In the genomic region with DNA sequence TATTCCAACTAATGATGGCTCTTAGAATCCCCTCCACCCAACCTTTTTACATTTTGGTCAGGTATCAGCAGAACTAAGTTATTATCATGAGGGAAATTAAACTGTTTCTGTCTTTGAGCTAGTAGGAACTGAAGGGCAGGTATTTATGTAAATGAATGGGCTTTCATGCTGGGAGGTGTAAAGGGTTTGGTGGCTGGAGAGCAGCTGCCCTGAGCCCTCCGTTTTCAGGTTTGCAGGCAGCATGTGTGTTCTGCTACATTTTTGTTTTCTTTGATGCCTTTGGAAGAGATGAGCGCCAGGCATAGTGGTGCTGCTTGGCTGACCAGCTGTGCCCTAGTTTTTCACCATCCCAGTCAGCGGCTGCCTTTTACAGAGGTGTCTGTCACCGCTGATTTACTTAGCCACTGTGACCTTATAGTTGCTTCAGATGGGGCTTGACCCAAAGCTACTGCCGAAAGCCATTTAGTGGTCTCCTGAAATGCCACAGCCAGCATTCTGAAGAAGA, we compare ENCODE assay signal across 8 cellular contexts.
DNase-seq lines count a peak whose midpoint lies in the region; ATAC-seq and TF ChIP-seq lines count a peak whose summit lies in the region.

No MANE protein-coding gene starts in this region.

- H3K9ac ChIP-seq in iPS-18a (ENCODE audit: low read length), result no peak overlapping the region

- peaks cover 44% of the 10 kb centered on the region for H3K4me1 Mint-ChIP-seq in activated T-cell treated with anti-CD3 and anti-CD28 coated beads, Interleukin-2, amount 50 U/mL, for 24 hours (ENCODE audit: low read depth)
- H3K4me1 Mint-ChIP-seq in activated CD8-positive, alpha-beta T cell treated with anti-CD3 and anti-CD28 coated beads, Interleukin-2, amount 10 ng/mL, durations not matched to agents 7 days and 5 days (ENCODE audit: low read depth), result peaks cover 48% of the 10 kb centered on the region
- H3K4me1 Mint-ChIP-seq in stimulated activated naive B cell treated with anti-CD40 and anti-IgM and Interleukin-4, amounts not matched to agents 10 μg/mL and 1 μg/mL and 100 μg/mL, for 72 hours, result peaks cover 15 to 18% of the 10 kb centered on the region in 2 donors

- CTCF ChIA-PET in activated CD8-positive, alpha-beta T cell treated with anti-CD3 and anti-CD28 coated beads, Interleukin-2, amount 10 ng/mL, durations not matched to agents 7 days and 5 days (lab: Charles Lee), result interaction anchor here (0.5 to 6.1 kb wide), 5 partner anchors 12 to 532 kb away, joined by 3 to 99 read pairs (median 12); no protein-coding TSS in a partner anchor
- CTCF ChIA-PET in HEK293T (lab: Yijun Ruan, JAX), result interaction anchor here (0.7 to 1.6 kb wide), 3 partner anchors 13 to 522 kb away, joined by 3 to 6 read pairs (median 3); no protein-coding TSS in a partner anchor

- no peak for DNase-seq in activated T-cell treated with anti-CD3 and anti-CD28 coated beads, Interleukin-2, amount 50 U/mL, for 24 hours
- DNase-seq in activated T-cell treated with anti-CD3 and anti-CD28 coated beads for 4 hours (no peak), T1000 (lab: John Stamatoyannopoulos, UW) (no peak), HUDEP-2 (lab: John Stamatoyannopoulos, UW; ENCODE audit: unreplicated experiment in 76 of 76) (no peak), HEK293T (ENCODE audit: extremely low spot score) (no peak)
- no peak for DNase-seq in activated CD8-positive, alpha-beta T cell treated with anti-CD3 and anti-CD28 coated beads, Interleukin-2, amount 10 ng/mL, durations not matched to agents 7 days and 5 days
- DNase-seq in stimulated activated naive B cell treated with anti-CD40 and anti-IgM and Interleukin-4, amounts not matched to agents 10 μg/mL and 1 μg/mL and 100 μg/mL, for 72 hours, result no peak

- no peaks in the 10 kb centered on the region for H3K36me3 ChIP-seq in iPS-18a (ENCODE audit: control insufficient read depth, low read depth, low read length)

- peaks cover 34% of the 10 kb centered on the region for H3K4me1 ChIP-seq in iPS-18a (ENCODE audit: control insufficient read depth, low read depth, low read length)

- no peaks in the 10 kb centered on the region for H3K9me3 Mint-ChIP-seq in activated T-cell treated with anti-CD3 and anti-CD28 coated beads, Interleukin-2, amount 50 U/mL, for 24 hours
- peaks cover 3% of the 10 kb centered on the region for H3K9me3 Mint-ChIP-seq in activated CD8-positive, alpha-beta T cell treated with anti-CD3 and anti-CD28 coated beads, Interleukin-2, amount 10 ng/mL, durations not matched to agents 7 days and 5 days (ENCODE audit: insufficient read depth)
- no peaks in the 10 kb centered on the region for H3K9me3 Mint-ChIP-seq in stimulated activated naive B cell treated with anti-CD40 and anti-IgM and Interleukin-4, amounts not matched to agents 10 μg/mL and 1 μg/mL and 100 μg/mL, for 72 hours

- peak overlapping the region; percentile 60 for H3K4me3 ChIP-seq in iPS-18a (ENCODE audit: low read length)

- peaks cover 51% of the 10 kb centered on the region for H3K27me3 Mint-ChIP-seq in activated T-cell treated with anti-CD3 and anti-CD28 coated beads, Interleukin-2, amount 50 U/mL, for 24 hours
- H3K27me3 Mint-ChIP-seq in activated CD8-positive, alpha-beta T cell treated with anti-CD3 and anti-CD28 coated beads, Interleukin-2, amount 10 ng/mL, durations not matched to agents 7 days and 5 days (ENCODE audit: low read depth), result no peaks in the 10 kb centered on the region
- H3K27me3 Mint-ChIP-seq in stimulated activated naive B cell treated with anti-CD40 and anti-IgM and Interleukin-4, amounts not matched to agents 10 μg/mL and 1 μg/mL and 100 μg/mL, for 72 hours, result peaks cover 18 to 27% of the 10 kb centered on the region in 2 donors

- H3K4me3 Mint-ChIP-seq in activated T-cell treated with anti-CD3 and anti-CD28 coated beads, Interleukin-2, amount 50 U/mL, for 24 hours, result peak overlapping the region; percentile 83
- H3K4me3 Mint-ChIP-seq in activated CD8-positive, alpha-beta T cell treated with anti-CD3 and anti-CD28 coated beads, Interleukin-2, amount 10 ng/mL, durations not matched to agents 7 days and 5 days, result peak overlapping the region; percentile 86
- H3K4me3 Mint-ChIP-seq in stimulated activated naive B cell treated with anti-CD40 and anti-IgM and Interleukin-4, amounts not matched to agents 10 μg/mL and 1 μg/mL and 100 μg/mL, for 72 hours, result peak overlapping the region; percentile 84 to 85

- peaks cover 11% of the 10 kb centered on the region for H3K27me3 ChIP-seq in iPS-18a (ENCODE audit: control insufficient read depth, insufficient read depth, low read length)

- no peak overlapping the region for H3K27ac ChIP-seq in iPS-18a (ENCODE audit: low read length)

- POLR2A ChIA-PET in activated CD8-positive, alpha-beta T cell treated with anti-CD3 and anti-CD28 coated beads, Interleukin-2, amount 10 ng/mL, durations not matched to agents 7 days and 5 days (lab: Charles Lee), result interaction anchor here (1.1 to 2.0 kb wide), 4 partner anchors 9 to 379 kb away, joined by 6 to 38 read pairs (median 10); no protein-coding TSS in a partner anchor
- POLR2A ChIA-PET in HEK293T (lab: Yijun Ruan, JAX), result interaction anchor here (1.5 kb wide), 1 partner anchor 12 kb away, joined by 4 read pairs; no protein-coding TSS in a partner anchor

- H3K27ac Mint-ChIP-seq in activated T-cell treated with anti-CD3 and anti-CD28 coated beads, Interleukin-2, amount 50 U/mL, for 24 hours, result peak overlapping the region; percentile 91
- H3K27ac Mint-ChIP-seq in activated CD8-positive, alpha-beta T cell treated with anti-CD3 and anti-CD28 coated beads, Interleukin-2, amount 10 ng/mL, durations not matched to agents 7 days and 5 days, result peak overlapping the region; percentile 87
- peak overlapping the region; percentile 86 for H3K27ac Mint-ChIP-seq in stimulated activated naive B cell treated with anti-CD40 and anti-IgM and Interleukin-4, amounts not matched to agents 10 μg/mL and 1 μg/mL and 100 μg/mL, for 72 hours

- H3K9me3 ChIP-seq in iPS-18a (ENCODE audit: control insufficient read depth, low read depth, low read length), result no peaks in the 10 kb centered on the region

- H3K36me3 Mint-ChIP-seq in activated T-cell treated with anti-CD3 and anti-CD28 coated beads, Interleukin-2, amount 50 U/mL, for 24 hours (ENCODE audit: low read depth), result no peaks in the 10 kb centered on the region
- H3K36me3 Mint-ChIP-seq in activated CD8-positive, alpha-beta T cell treated with anti-CD3 and anti-CD28 coated beads, Interleukin-2, amount 10 ng/mL, durations not matched to agents 7 days and 5 days (ENCODE audit: low read depth), result peaks cover 8% of the 10 kb centered on the region
- H3K36me3 Mint-ChIP-seq in stimulated activated naive B cell treated with anti-CD40 and anti-IgM and Interleukin-4, amounts not matched to agents 10 μg/mL and 1 μg/mL and 100 μg/mL, for 72 hours, result no peaks in the 10 kb centered on the region

- ATAC-seq in activated CD8-positive, alpha-beta T cell treated with anti-CD3 and anti-CD28 coated beads, Interleukin-2, amount 10 ng/mL, durations not matched to agents 7 days and 5 days, result peak; percentile 15
- peak; percentile 63 to 66 for ATAC-seq in stimulated activated naive B cell treated with anti-CD40 and anti-IgM and Interleukin-4, amounts not matched to agents 10 μg/mL and 1 μg/mL and 100 μg/mL, for 72 hours (replicated peaks)

TF ChIP-seq in HEK293T, 16 proteins besides CTCF, POLR2A, EP300 and RAD21:
- no peak for TF ChIP-seq ZNF384 (IDR thresholded peaks at IDR 0.05)
- TF ChIP-seq L3MBTL2 (conservative IDR thresholded peaks at IDR 0.05), result no peak
- TF ChIP-seq BHLHE40 (IDR thresholded peaks at IDR 0.05; ENCODE audit: borderline replicate concordance), result no peak
- no peak for TF ChIP-seq SUZ12 (IDR thresholded peaks at IDR 0.05)
- TF ChIP-seq TARDBP (IDR thresholded peaks at IDR 0.05), result no peak
- TF ChIP-seq, protein P1, sequence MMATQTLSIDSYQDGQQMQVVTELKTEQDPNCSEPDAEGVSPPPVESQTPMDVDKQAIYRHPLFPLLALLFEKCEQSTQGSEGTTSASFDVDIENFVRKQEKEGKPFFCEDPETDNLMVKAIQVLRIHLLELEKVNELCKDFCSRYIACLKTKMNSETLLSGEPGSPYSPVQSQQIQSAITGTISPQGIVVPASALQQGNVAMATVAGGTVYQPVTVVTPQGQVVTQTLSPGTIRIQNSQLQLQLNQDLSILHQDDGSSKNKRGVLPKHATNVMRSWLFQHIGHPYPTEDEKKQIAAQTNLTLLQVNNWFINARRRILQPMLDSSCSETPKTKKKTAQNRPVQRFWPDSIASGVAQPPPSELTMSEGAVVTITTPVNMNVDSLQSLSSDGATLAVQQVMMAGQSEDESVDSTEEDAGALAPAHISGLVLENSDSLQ (IDR thresholded peaks at IDR 0.05), result no peak
- no peak for TF ChIP-seq HDGF (IDR thresholded peaks at IDR 0.05; ENCODE audit: borderline replicate concordance)
- TF ChIP-seq SP1 (IDR thresholded peaks at IDR 0.05), result no peak
- TF ChIP-seq FOXA1 (IDR thresholded peaks at IDR 0.05), result no peak
- no peak for TF ChIP-seq ARNT (IDR thresholded peaks at IDR 0.05)
- TF ChIP-seq LEF1 (IDR thresholded peaks at IDR 0.05; ENCODE audit: borderline replicate concordance), result no peak
- no peak for TF ChIP-seq FOXK2 (IDR thresholded peaks at IDR 0.05)
- TF ChIP-seq FOXM1 (IDR thresholded peaks at IDR 0.05; ENCODE audit: borderline replicate concordance), result no peak
- TF ChIP-seq CTBP1 (IDR thresholded peaks at IDR 0.05; ENCODE audit: borderline replicate concordance), result no peak
- no peak for TF ChIP-seq ELF4 (IDR thresholded peaks at IDR 0.05)
- no peak for TF ChIP-seq NFRKB (IDR thresholded peaks at IDR 0.05)
